20 cellular contexts compared by ENCODE assay signal in genomic region chr3:71402872-71403271, GRCh38.
DNase-seq lines count a peak whose midpoint lies in the region; ATAC-seq lines count a peak whose summit lies in the region.
"Had no signal": no experiment of that assay in that cellular context is flagged by ENCODE, and none has a peak within 500 bp of the region (broad histone marks: within the 10 kb centered on the region; RNA-seq: fewer than 3 reads in every experiment).

No MANE protein-coding gene starts in this region.

- H3K9me3 Mint-ChIP-seq in CD4-positive, alpha-beta memory T cell, result no peaks in the 10 kb centered on the region
- H3K9me3 Mint-ChIP-seq in T-cell, result no peaks in the 10 kb centered on the region
- peaks cover 0 to 2% (median 0%) of the 10 kb centered on the region in 7 donors for H3K9me3 Mint-ChIP-seq in naive B cell
- H3K9me3 Mint-ChIP-seq: activated T-helper 17 cell treated with anti-CD3 and anti-CD28 coated beads, Interleukin-2, amount 50 U/mL, for 72 hours; endodermal cell; neural progenitor cell had no signal

- no peaks in the 10 kb centered on the region for H3K27me3 Mint-ChIP-seq in CD4-positive, alpha-beta memory T cell
- no peaks in the 10 kb centered on the region for H3K27me3 Mint-ChIP-seq in T-cell
- H3K27me3 Mint-ChIP-seq in naive B cell, result no peaks in the 10 kb centered on the region
- H3K27me3 Mint-ChIP-seq: activated CD8-positive, alpha-beta memory T cell treated with anti-CD3 and anti-CD28 coated beads, Interleukin-2, amount 10 ng/mL, durations not matched to agents 7 days and 5 days; activated T-helper 17 cell treated with anti-CD3 and anti-CD28 coated beads, Interleukin-2, amount 50 U/mL, for 72 hours; progenitor cell of endocrine pancreas had no signal

- CTCF ChIA-PET in CD4-positive, alpha-beta memory T cell (lab: Charles Lee; ENCODE audit: partially characterized antibody), result no interaction called here
- CTCF ChIA-PET in T-cell (lab: Charles Lee), result interaction anchor here in 1 of 2 donors (0.6 kb wide), 1 partner anchor 101 kb away, joined by 3 read pairs; no protein-coding TSS in a partner anchor

- peak overlapping the region; percentile 16 to 72 (median 44); a peak in 18 of 22 replicates for H3K4me2 ChIP-seq in BLaER1 treated with 17β-estradiol and CSF1 and Interleukin-3, amounts not matched to agents 10 nM and 100 nM
- H3K4me2 ChIP-seq: neural progenitor cell had no signal

- H3K9ac ChIP-seq in BLaER1 treated with 17β-estradiol and CSF1 and Interleukin-3, amounts not matched to agents 10 nM and 100 nM, result no peak overlapping the region
- H3K9ac ChIP-seq: neural progenitor cell had no signal

- ATAC-seq in T-cell (replicated peaks in 1 of 4), result no peak
- ATAC-seq in naive B cell (ENCODE audit: low read depth in 2 of 2), result peak; percentile 70 to 76
- no peak for ATAC-seq in Right ventricle myocardium superior (ENCODE audit: poor library complexity)
- ATAC-seq: activated CD8-positive, alpha-beta memory T cell treated with anti-CD3 and anti-CD28 coated beads, Interleukin-2, amount 10 ng/mL, durations not matched to agents 7 days and 5 days; activated T-helper 17 cell treated with anti-CD3 and anti-CD28 coated beads, Interleukin-2, amount 50 U/mL, for 72 hours; gastroesophageal sphincter; left ventricle myocardium superior had no signal

- POLR2A ChIA-PET in CD4-positive, alpha-beta memory T cell (lab: Charles Lee; ENCODE audit: partially characterized antibody), result no interaction called here
- POLR2A ChIA-PET in T-cell (lab: Charles Lee), result interaction anchor here in 1 of 2 donors (0.5 kb wide), 1 partner anchor 180 kb away, joined by 4 read pairs; no protein-coding TSS in a partner anchor

- no peaks in the 10 kb centered on the region for H3K9me3 ChIP-seq in BLaER1 treated with 17β-estradiol and CSF1 and Interleukin-3, amounts not matched to agents 10 nM and 100 nM (replicated peaks in 1 of 11)
- H3K9me3 ChIP-seq in CD4-positive, alpha-beta memory T cell (ENCODE audit: control insufficient read depth in 1 of 2, low read length in 2 of 2), result no peaks in the 10 kb centered on the region
- H3K9me3 ChIP-seq: gastroesophageal sphincter had no signal

- peak overlapping the region in 6 of 7 donors; percentile 13 to 87 (median 34) for H3K27ac Mint-ChIP-seq in CD4-positive, alpha-beta memory T cell
- H3K27ac Mint-ChIP-seq in T-cell, result peak overlapping the region; percentile 83 to 84
- H3K27ac Mint-ChIP-seq in naive B cell, result peak overlapping the region; percentile 86 to 98 (median 96)
- H3K27ac Mint-ChIP-seq: activated CD8-positive, alpha-beta memory T cell treated with anti-CD3 and anti-CD28 coated beads, Interleukin-2, amount 10 ng/mL, durations not matched to agents 7 days and 5 days; activated T-helper 17 cell treated with anti-CD3 and anti-CD28 coated beads, Interleukin-2, amount 50 U/mL, for 72 hours; endodermal cell; neural progenitor cell had no signal

- H3K27me3 ChIP-seq in BLaER1 treated with 17β-estradiol and CSF1 and Interleukin-3, amounts not matched to agents 10 nM and 100 nM, result peaks cover 0 to 10% (median 0%) of the 10 kb centered on the region in 11 experiments; a peak in 4 of 22 replicates
- H3K27me3 ChIP-seq in CD4-positive, alpha-beta memory T cell (ENCODE audit: insufficient read depth, low read length), result no peaks in the 10 kb centered on the region
- H3K27me3 ChIP-seq: brain microvascular endothelial cell, gastroesophageal sphincter, neural progenitor cell had no signal

- no peak overlapping the region for H3K4me3 ChIP-seq in BLaER1 treated with 17β-estradiol and CSF1 and Interleukin-3, amounts not matched to agents 10 nM and 100 nM
- no peak overlapping the region for H3K4me3 ChIP-seq in CD4-positive, alpha-beta memory T cell (ENCODE audit: low read length in 2 of 2)
- H3K4me3 ChIP-seq: gastroesophageal sphincter, neural progenitor cell had no signal

- H3K27ac ChIP-seq in BLaER1 treated with 17β-estradiol and CSF1 and Interleukin-3, amounts not matched to agents 10 nM and 100 nM, result peak overlapping the region in 2 of 11 experiments; percentile 26 to 45; a peak in 2 of 22 replicates
- no peak overlapping the region for H3K27ac ChIP-seq in CD4-positive, alpha-beta memory T cell (ENCODE audit: low read depth, low read length)
- H3K27ac ChIP-seq: brain microvascular endothelial cell, gastroesophageal sphincter, HL-60, neural progenitor cell had no signal

- DNase-seq in CD4-positive, alpha-beta memory T cell, result no peak
- DNase-seq in T-cell, result no peak
- peak; percentile 50 for DNase-seq in naive B cell
- DNase-seq in epidermal melanocyte (ENCODE audit: insufficient read length, low spot score), result no peak
- no peak for DNase-seq in NCI-H1417 treated with DMSO at 0.1 percent for 48 hours (lab: John Stamatoyannopoulos, UW)
- no peak for DNase-seq in Right ventricle myocardium superior
- DNase-seq: activated CD4-positive, alpha-beta T cell treated with anti-CD3 and anti-CD28 coated beads for 1 hour; activated CD8-positive, alpha-beta memory T cell treated with anti-CD3 and anti-CD28 coated beads, Interleukin-2, amount 10 ng/mL, durations not matched to agents 7 days and 5 days; brain microvascular endothelial cell; DND-41; endodermal cell; left ventricle myocardium superior; NCI-H2171 treated with DMSO at 0.1 percent for 48 hours; NCI-H524 treated with DMSO at 0.1 percent for 48 hours had no signal

- H3K4me1 Mint-ChIP-seq in CD4-positive, alpha-beta memory T cell, result peaks cover 41 to 82% (median 57%) of the 10 kb centered on the region in 4 donors
- H3K4me1 Mint-ChIP-seq in T-cell, result peaks cover 74 to 88% (median 87%) of the 10 kb centered on the region in 3 donors
- H3K4me1 Mint-ChIP-seq in naive B cell, result peaks cover 57 to 94% (median 85%) of the 10 kb centered on the region in 3 donors

- H3K36me3 ChIP-seq in BLaER1 treated with 17β-estradiol and CSF1 and Interleukin-3, amounts not matched to agents 10 nM and 100 nM, result no peaks in the 10 kb centered on the region
- no peaks in the 10 kb centered on the region for H3K36me3 ChIP-seq in CD4-positive, alpha-beta memory T cell (ENCODE audit: insufficient read depth, low read length)
- H3K36me3 ChIP-seq: brain microvascular endothelial cell, gastroesophageal sphincter, neural progenitor cell had no signal

- H3K4me1 ChIP-seq in BLaER1 treated with 17β-estradiol and CSF1 and Interleukin-3, amounts not matched to agents 10 nM and 100 nM, result peaks cover 17 to 56% (median 48%) of the 10 kb centered on the region in 10 experiments
- H3K4me1 ChIP-seq in CD4-positive, alpha-beta memory T cell (ENCODE audit: insufficient read depth, low read length), result peaks cover 32% of the 10 kb centered on the region

- H3K4me3 Mint-ChIP-seq in CD4-positive, alpha-beta memory T cell, result no peak overlapping the region
- H3K4me3 Mint-ChIP-seq in T-cell, result peak overlapping the region in 1 of 3 donors; percentile 49
- peak overlapping the region; percentile 20 to 80 (median 56) for H3K4me3 Mint-ChIP-seq in naive B cell
- H3K4me3 Mint-ChIP-seq: activated CD8-positive, alpha-beta memory T cell treated with anti-CD3 and anti-CD28 coated beads, Interleukin-2, amount 10 ng/mL, durations not matched to agents 7 days and 5 days; activated T-helper 17 cell treated with anti-CD3 and anti-CD28 coated beads, Interleukin-2, amount 50 U/mL, for 72 hours; endodermal cell; neural progenitor cell had no signal

- no peaks in the 10 kb centered on the region for H4K20me1 ChIP-seq in BLaER1 treated with 17β-estradiol and CSF1 and Interleukin-3, amounts not matched to agents 10 nM and 100 nM

- intact Hi-C loops in CD4-positive, alpha-beta memory T cell (cut with micrococcal nuclease), result no loop called here
- intact Hi-C loops in Right ventricle myocardium superior (cut with DNase I), result no loop called here

- peaks cover 15 to 37% of the 10 kb centered on the region in 2 donors for H3K36me3 Mint-ChIP-seq in CD4-positive, alpha-beta memory T cell
- H3K36me3 Mint-ChIP-seq in T-cell (peaks cover 30% of the 10 kb centered on the region), naive B cell (peaks cover 4 to 7% of the 10 kb centered on the region in 2 donors)

Comparison
In these comparisons a context has a peak if more than half of its experiments do, and no peak if none do; other contexts are left out.
1. H3K27ac Mint-ChIP-seq: peak in every context shown above with its lines; median percentile 96 in naive B cell; 84 in T-cell; 34 in CD4-positive, alpha-beta memory T cell.
2. H3K4me3 Mint-ChIP-seq: peak in naive B cell (8 of 8); none in CD4-positive, alpha-beta memory T cell (0 of 8).
3. ATAC-seq: peak in naive B cell (2 of 2); none in T-cell (0 of 4) and Right ventricle myocardium superior (single experiment).